Comparison of ENCODE assay signal across 8 cellular contexts in genomic region chr6:85677243-85677956, GRCh38. TPM values are rescaled to one million over a fixed set of nuclear protein-coding genes. Genes with fewer than 3 reads are reported as not detected.
DNase-seq lines count a peak whose midpoint lies in the region; ATAC-seq and TF ChIP-seq lines count a peak whose summit lies in the region.

No MANE protein-coding gene starts in this region.

- TF ChIP-seq CTCF in DND-41 (IDR thresholded peaks at IDR 0.05; ENCODE audit: borderline replicate concordance, extremely low read depth, low read length, poor library complexity, severe bottlenecking) (peak; percentile 44), brain (conservative IDR thresholded peaks at IDR 0.05) (peak; percentile 35 to 50), lung (IDR thresholded peaks at IDR 0.05; ENCODE audit: control extremely low read depth, extremely low read depth) (peak; percentile 12), transverse colon (IDR thresholded peaks at IDR 0.05) (peak in 1 of 5 experiments; percentile 6)

- no peak for TF ChIP-seq EP300 in transverse colon (IDR thresholded peaks at IDR 0.05; ENCODE audit: low read depth)

- H3K79me2 ChIP-seq in DND-41 (ENCODE audit: insufficient read depth, low read length): peaks cover 91% of the 10 kb centered on the region

- WGBS in lung, 2 donors: 1% methylated on average over 12 of the region's 12 CpGs
- WGBS in transverse colon (ENCODE audit: low coverage in 1 of 2), 2 donors: 0 to 1% methylated on average over 12 of the region's 12 CpGs

- H3K9ac ChIP-seq in DND-41 (ENCODE audit: low read depth, low read length): peak overlapping the region; percentile 97

- TF ChIP-seq POLR2A in transverse colon (IDR thresholded peaks at IDR 0.05): no peak

- H3K27me3 Mint-ChIP-seq in brain: peaks cover 11% of the 10 kb centered on the region

- H3K9me3 ChIP-seq in DND-41 (ENCODE audit: insufficient read depth, low read length, severe bottlenecking): no peaks in the 10 kb centered on the region
- no peaks in the 10 kb centered on the region for H3K9me3 ChIP-seq in lung (ENCODE audit: control insufficient read depth in 2 of 2, insufficient read depth in 1 of 2, low read length in 1 of 2)
- H3K9me3 ChIP-seq in transverse colon: no peaks in the 10 kb centered on the region

- ATAC-seq in DND-41 (ENCODE audit: insufficient read depth, low read depth) (no peak), lung (ENCODE audit: insufficient read depth, low FRiP score) (no peak), HG02852 (IDR thresholded peaks at IDR 0.05; ENCODE audit: unreplicated experiment) (no peak), HG02973 (IDR thresholded peaks at IDR 0.05; ENCODE audit: unreplicated experiment) (no peak), HG03097 (IDR thresholded peaks at IDR 0.05; ENCODE audit: low FRiP score, unreplicated experiment) (no peak)

- peaks cover 57% of the 10 kb centered on the region for H3K4me1 Mint-ChIP-seq in brain

- H3K4me1 ChIP-seq in DND-41 (ENCODE audit: insufficient read depth, low read length) (peaks cover 50% of the 10 kb centered on the region), lung (ENCODE audit: control insufficient read depth in 2 of 2, insufficient read depth in 2 of 2, low read length in 2 of 2) (peaks cover 3 to 24% of the 10 kb centered on the region in 2 donors), transverse colon (peaks cover 9 to 50% (median 30%) of the 10 kb centered on the region in 4 donors)

- H3K4me3 Mint-ChIP-seq in brain: peak overlapping the region; percentile 96 to 100 (median 99)

- peaks cover 51% of the 10 kb centered on the region for H3K36me3 Mint-ChIP-seq in brain

- H3K27ac ChIP-seq in DND-41 (ENCODE audit: low read length): peak overlapping the region; percentile 91
- H3K27ac ChIP-seq in lung (ENCODE audit: low read depth in 1 of 2, low read length in 1 of 2): peak overlapping the region in 1 of 2 donors; percentile 25
- peak overlapping the region; percentile 95 to 99 (median 96) for H3K27ac ChIP-seq in transverse colon

- intact Hi-C loops in transverse colon (cut with DNase I; ENCODE audit: low total_unique reads): loop anchor here (10.0 kb wide), 1 partner anchor 83 kb away; the partner anchor contains the start of gene SNX14

- peaks cover 48% of the 10 kb centered on the region for H3K36me3 ChIP-seq in DND-41 (ENCODE audit: insufficient read depth, low read length)
- H3K36me3 ChIP-seq in lung (ENCODE audit: control insufficient read depth in 2 of 2, insufficient read depth in 2 of 2, low read length in 2 of 2): peaks cover 2 to 10% of the 10 kb centered on the region in 2 donors
- H3K36me3 ChIP-seq in transverse colon: no peaks in the 10 kb centered on the region

- DNase-seq in DND-41 (no peak), KBM-7 (peak; percentile 61), lung (ENCODE audit: low spot score) (no peak), transverse colon (no peak)

- H3K27ac Mint-ChIP-seq in brain: peak overlapping the region; percentile 95 to 100 (median 98)

- peaks cover 34% of the 10 kb centered on the region; the same call in 1 of the 2 replicates for H4K20me1 ChIP-seq in DND-41 (ENCODE audit: insufficient read depth, low read length)

- H3K4me2 ChIP-seq in DND-41 (ENCODE audit: insufficient read depth, low read length): peak overlapping the region; percentile 67

- H3K4me3 ChIP-seq in DND-41 (ENCODE audit: low read depth in 1 of 2, low read length in 2 of 2): peak overlapping the region; percentile 93 to 98
- H3K4me3 ChIP-seq in lung: peak overlapping the region; percentile 97
- H3K4me3 ChIP-seq in transverse colon: peak overlapping the region; percentile 85 to 99 (median 97)

- H3K27me3 ChIP-seq in DND-41 (ENCODE audit: insufficient read depth, low read length, poor library complexity) (no peaks in the 10 kb centered on the region), lung (ENCODE audit: control insufficient read depth, insufficient read depth) (no peaks in the 10 kb centered on the region), transverse colon (no peaks in the 10 kb centered on the region)

- peaks cover 0 to 11% (median 0%) of the 10 kb centered on the region in 5 experiments for H3K9me3 Mint-ChIP-seq in brain

- H2AFZ ChIP-seq in DND-41 (ENCODE audit: low read depth, low read length): no peak overlapping the region

- in situ Hi-C loops in KBM-7 (cut with MboI; ENCODE audit: low pct_unique_long_range_greater_than_20kb, low sequenced_read_pairs): no loop called here
- in situ Hi-C loops in transverse colon (cut with MboI; ENCODE audit: low pct_ligation_motif_present in 1 of 4, low pct_unique_long_range_greater_than_20kb in 1 of 4, low sequenced_read_pairs in 3 of 4): loop anchor here in 1 of 4 donors (5.0 kb wide), 1 partner anchor 85 kb away; the partner anchor contains the start of gene SNX14

RNA-seq across cellular contexts. Expression of gene SYNCRIP, which starts 34.7 kb away (rescaled TPM):
- polyA plus RNA-seq in brain (ENCODE audit: insufficient read depth, low read depth, low replicate concordance): 85.9 TPM
- total RNA-seq in lung: 10 to 100 TPM; 72.6 to 84.5 TPM
- 10 to 100 TPM; 35.4 to 55.1 TPM for polyA plus RNA-seq in lung
- 10 to 100 TPM; 27.7 to 84.8 (median 41.9) TPM for total RNA-seq in transverse colon
